8 cellular contexts compared by ENCODE assay signal in the genomic region with DNA sequence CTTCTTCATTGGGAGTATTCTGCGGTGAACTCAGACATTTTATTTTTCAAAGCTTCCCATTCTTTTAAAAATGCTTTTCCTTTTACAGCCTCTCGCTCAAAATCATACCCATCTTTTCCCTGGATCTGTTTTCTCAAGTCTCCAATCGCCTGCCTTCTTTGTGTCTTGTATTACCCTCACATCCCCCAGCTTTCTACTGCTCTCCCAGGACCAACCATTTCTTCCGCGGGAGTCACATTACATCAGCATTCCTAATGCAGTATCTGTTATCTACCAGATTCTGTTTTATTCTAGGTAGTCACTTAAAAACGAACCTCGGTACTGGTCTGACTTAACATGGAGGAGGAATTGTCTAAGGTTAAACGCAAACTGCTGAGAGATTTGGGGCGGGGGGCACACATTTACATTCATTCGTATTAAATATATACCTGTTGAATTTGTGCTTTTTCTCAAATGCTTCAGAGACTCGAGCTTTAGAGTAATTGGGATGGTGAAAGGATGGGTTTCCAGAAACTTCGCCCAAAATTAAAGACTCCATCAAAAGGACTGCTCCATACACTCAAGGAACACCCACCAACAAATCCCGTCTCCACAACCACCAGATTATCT. TPM values are rescaled to one million over a fixed set of nuclear protein-coding genes. Genes with fewer than 3 reads are reported as not detected.
DNase-seq lines count a peak whose midpoint lies in the region; ATAC-seq and TF ChIP-seq lines count a peak whose summit lies in the region.

No MANE protein-coding gene starts in this region.

- ATAC-seq in stimulated activated memory B cell treated with anti-CD40 and anti-IgM and Interleukin-4, amounts not matched to agents 10 μg/mL and 1 μg/mL and 100 μg/mL, for 72 hours = no peak
- no peak for ATAC-seq in GM21526 (IDR thresholded peaks at IDR 0.05; ENCODE audit: low FRiP score, unreplicated experiment)

- H2AFZ ChIP-seq in PC-9 = peak overlapping the region; percentile 82

- H3K36me3 Mint-ChIP-seq in stimulated activated memory B cell treated with anti-CD40 and anti-IgM and Interleukin-4, amounts not matched to agents 10 μg/mL and 1 μg/mL and 100 μg/mL, for 72 hours = no peaks in the 10 kb centered on the region

- BruUV-seq in PC-9 (replicated peaks; lab: Mats Ljungman, UMichigan) = TSS peak; percentile 97

- DNase-seq in NCI-H1694 (lab: John Stamatoyannopoulos, UW) (peak; percentile 9), NCI-H1694 treated with DMSO at 0.1 percent for 48 hours (lab: John Stamatoyannopoulos, UW) (no peak), PC-9 (peak; percentile 12 to 40), globus pallidus (ENCODE audit: low spot score) (peak; percentile 19), Peyer's patch (no peak), NCI-H128 (lab: John Stamatoyannopoulos, UW; ENCODE audit: unreplicated experiment) (no peak)

- peaks cover 44% of the 10 kb centered on the region for H3F3A ChIP-seq in PC-9 (ENCODE audit: insufficient read depth, low read depth)

- H3K27me3 Mint-ChIP-seq in stimulated activated memory B cell treated with anti-CD40 and anti-IgM and Interleukin-4, amounts not matched to agents 10 μg/mL and 1 μg/mL and 100 μg/mL, for 72 hours = peaks cover 60% of the 10 kb centered on the region

- H3K27ac Mint-ChIP-seq in stimulated activated memory B cell treated with anti-CD40 and anti-IgM and Interleukin-4, amounts not matched to agents 10 μg/mL and 1 μg/mL and 100 μg/mL, for 72 hours = no peak overlapping the region

- H3K9me2 ChIP-seq in PC-9 (ENCODE audit: insufficient read depth) = no peaks in the 10 kb centered on the region

- H3K4me1 ChIP-seq in PC-9 (replicated peaks; ENCODE audit: insufficient read depth) (peaks cover 33% of the 10 kb centered on the region), Peyer's patch (peaks cover 0 to 16% (median 8%) of the 10 kb centered on the region in 4 donors)

- peaks cover 3% of the 10 kb centered on the region for H3K9me3 Mint-ChIP-seq in stimulated activated memory B cell treated with anti-CD40 and anti-IgM and Interleukin-4, amounts not matched to agents 10 μg/mL and 1 μg/mL and 100 μg/mL, for 72 hours

- H3K27me3 ChIP-seq in PC-9 (ENCODE audit: insufficient read depth, low read depth) (no peaks in the 10 kb centered on the region), Peyer's patch (peaks cover 0 to 20% of the 10 kb centered on the region in 2 donors)

- peaks cover 45% of the 10 kb centered on the region for H3K79me2 ChIP-seq in PC-9 (ENCODE audit: low read depth)

- TF ChIP-seq CTCF in PC-9 (conservative IDR thresholded peaks at IDR 0.05) (no peak), Peyer's patch (IDR thresholded peaks at IDR 0.05) (no peak)

- H3K4me3 Mint-ChIP-seq in stimulated activated memory B cell treated with anti-CD40 and anti-IgM and Interleukin-4, amounts not matched to agents 10 μg/mL and 1 μg/mL and 100 μg/mL, for 72 hours = peak overlapping the region; percentile 34

- H3K27ac ChIP-seq in PC-9 (peak overlapping the region; percentile 90), Peyer's patch (no peak overlapping the region)

- H3K4me3 ChIP-seq in PC-9 (peak overlapping the region; percentile 99), Peyer's patch (peak overlapping the region in 2 of 4 donors; percentile 37 to 49)

- H4K20me1 ChIP-seq in PC-9 (ENCODE audit: insufficient read depth) = peaks cover 37% of the 10 kb centered on the region

- CTCF ChIA-PET in PC-9 (lab: Charles Lee) = interaction anchor here (0.7 to 1.3 kb wide), 4 partner anchors 40 to 734 kb away, joined by 3 to 5 read pairs (median 4); partner anchors contain the start of gene SLC30A9

- peaks cover 36% of the 10 kb centered on the region for H3K36me3 ChIP-seq in PC-9 (ENCODE audit: low read depth)
- H3K36me3 ChIP-seq in Peyer's patch = no peaks in the 10 kb centered on the region

- H3K4me2 ChIP-seq in PC-9 = peak overlapping the region; percentile 93

- H3K4me1 Mint-ChIP-seq in stimulated activated memory B cell treated with anti-CD40 and anti-IgM and Interleukin-4, amounts not matched to agents 10 μg/mL and 1 μg/mL and 100 μg/mL, for 72 hours = peaks cover 7% of the 10 kb centered on the region

- intact Hi-C loops in PC-9 (cut with micrococcal nuclease; ENCODE audit: unreplicated experiment) = loop anchor here (1.0 to 2.0 kb wide), 4 partner anchors 39 to 679 kb away; partner anchors contain the start of gene TMEM33

- H3K9me3 ChIP-seq in PC-9 (ENCODE audit: insufficient read depth, low read depth) (no peaks in the 10 kb centered on the region), Peyer's patch (no peaks in the 10 kb centered on the region)

- POLR2A ChIA-PET in PC-9 (lab: Charles Lee; ENCODE audit: unreplicated experiment) = interaction anchor here (0.5 to 1.1 kb wide), 11 partner anchors 42 to 816 kb away, joined by 3 to 9 read pairs (median 4); partner anchors contain the start of genes APBB2 and SLC30A9

- TF ChIP-seq POLR2A in Peyer's patch (IDR thresholded peaks at IDR 0.05) = no peak

RNA-seq across cellular contexts. Expression of gene UCHL1, which starts 0.5 kb away (rescaled TPM):
- 1,253 and 1,355 TPM in 2 replicates for total RNA-seq in PC-9 (2021)
- 10 to 100 TPM in 3 of 4 donors, 1 to 10 TPM in 1; 7.0 to 61.1 (median 19.0) TPM for total RNA-seq in Peyer's patch

RNA-seq across cellular contexts. Expression of gene APBB2, which starts 41.9 kb away (rescaled TPM):
- total RNA-seq in PC-9 (2021) = 33.6 and 46.0 TPM in 2 replicates
- 10 to 100 TPM; 47.5 to 99.9 (median 57.5) TPM for total RNA-seq in Peyer's patch

Comparison
In these comparisons a context has a peak if more than half of its experiments do, and no peak if none do; other contexts are left out.
1. DNase-seq: peak in NCI-H1694 (single experiment), PC-9 (2 of 2) and globus pallidus (single experiment); none in NCI-H1694 treated with DMSO at 0.1 percent for 48 hours (single experiment), Peyer's patch (0 of 3) and NCI-H128 (single experiment).
2. RNA of gene UCHL1, which starts 0.5 kb away (total RNA-seq): 1,253 to 1,355 TPM in PC-9; 7.0 to 61.1 TPM in Peyer's patch; every median in the first group is over 10 times any median in the second.